Comparison of ENCODE assay signal across 23 cellular contexts in the genomic region with DNA sequence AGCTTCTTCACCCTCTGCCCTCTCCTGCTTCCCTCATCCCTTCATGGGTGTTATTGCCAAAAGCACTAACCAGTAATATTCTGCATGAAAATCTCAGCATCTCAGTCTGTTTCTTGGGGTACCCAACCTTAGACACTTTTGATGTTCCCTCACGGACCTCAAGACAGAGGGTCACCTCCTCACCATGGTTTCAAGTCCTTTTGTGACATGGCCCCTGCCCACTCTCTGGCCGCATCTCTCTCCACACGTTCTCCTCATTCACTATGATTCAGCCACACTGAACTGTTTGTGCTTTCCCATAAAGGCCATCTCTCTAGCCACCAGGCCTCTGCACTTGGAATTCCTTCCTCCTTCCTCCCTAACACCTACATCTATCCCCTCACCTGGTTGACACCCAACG.
"Had no signal": no experiment of that assay in that cellular context is flagged by ENCODE, and none has a peak within 500 bp of the region (broad histone marks: within the 10 kb centered on the region; RNA-seq: fewer than 3 reads in every experiment).

No MANE protein-coding gene starts in this region.

- H3K4me3 ChIP-seq: neural progenitor cell, ovary, psoas muscle, right lobe of liver, sigmoid colon, stomach, tibial artery, transverse colon, upper lobe of left lung had no signal

- H3K36me3 ChIP-seq: neural progenitor cell, ovary, right lobe of liver, sigmoid colon, stomach, tibial artery, transverse colon, upper lobe of left lung had no signal

- H3K27ac ChIP-seq: neural progenitor cell, ovary, parathyroid adenoma, psoas muscle, right lobe of liver, sigmoid colon, stomach, tibial artery, transverse colon, upper lobe of left lung had no signal

- H3K9me3 ChIP-seq: ovary, psoas muscle, right lobe of liver, sigmoid colon, stomach, tibial artery, transverse colon, upper lobe of left lung had no signal

- H3K4me1 ChIP-seq: neural progenitor cell, parathyroid adenoma, psoas muscle, right lobe of liver, sigmoid colon, stomach, tibial artery, transverse colon, upper lobe of left lung had no signal

- DNase-seq: naive thymus-derived CD4-positive, alpha-beta T cell; natural killer cell; occipital lobe; ovary; posterior cingulate gyrus; psoas muscle; right cardiac atrium; right lobe of liver; sigmoid colon; small intestine; stimulated activated CD4-positive, alpha-beta T cell treated with anti-CD3 and anti-CD28 coated beads, Interleukin-15, amount 100 ng/mL, for 24 hours; stimulated activated CD4-positive, alpha-beta T cell treated with anti-CD3 and anti-CD28 coated beads, Interleukin-2, amount 100 ng/mL, for 24 hours; stimulated activated CD4-positive, alpha-beta T cell treated with anti-CD3 and anti-CD28 coated beads, Interleukin-2, amount 100 ng/mL, for 48 hours; stimulated activated CD4-positive, alpha-beta T cell treated with anti-CD3 and anti-CD28 coated beads, Interleukin-4, amount 100 ng/mL, for 24 hours; stimulated activated naive B cell treated with anti-CD40 and anti-IgM and Interleukin-4, amounts not matched to agents 10 μg/mL and 1 μg/mL and 100 μg/mL, for 72 hours; stimulated activated naive CD4-positive, alpha-beta T cell treated with Interleukin-2 at 50 U/mL for 16 hours; stomach; tibial artery; transverse colon; upper lobe of left lung had no signal

- H3K27me3 ChIP-seq: neural progenitor cell, ovary, right lobe of liver, sigmoid colon, upper lobe of left lung had no signal

- FAIRE-seq: small intestine, urothelium cell line had no signal
